12 cellular contexts compared by ENCODE assay signal in the genomic region with DNA sequence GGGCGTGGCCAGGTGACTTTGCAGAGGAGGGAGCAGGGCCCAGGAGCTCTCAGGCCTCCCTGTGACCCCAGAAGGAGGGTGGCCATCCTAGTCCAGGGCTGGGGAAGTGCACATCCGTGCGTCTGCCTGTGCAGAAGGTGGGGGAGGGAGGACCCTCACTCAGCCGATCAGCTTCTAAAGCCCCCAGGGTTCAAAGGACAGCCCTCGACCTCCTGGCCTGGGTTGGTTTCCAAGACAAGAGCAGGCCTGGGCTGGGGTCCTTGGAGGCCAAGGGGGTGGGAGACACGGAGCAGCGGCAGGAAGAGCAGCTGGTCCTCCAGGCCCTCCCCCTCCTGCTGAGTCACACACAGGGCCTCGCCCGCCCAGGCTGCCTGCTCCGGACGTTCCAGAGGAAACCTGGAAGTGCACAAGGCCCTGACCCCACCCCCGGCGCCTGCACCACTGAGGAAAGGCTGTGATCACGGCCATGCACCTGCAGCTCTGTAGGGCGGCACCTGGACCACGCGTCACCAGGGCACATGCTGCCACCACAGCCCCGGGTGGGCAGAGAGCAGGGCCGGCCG.
A peak's percentile ranks its signal among the peaks of the same experiment; 100 is the strongest.
DNase-seq lines count a peak whose midpoint lies in the region; ATAC-seq, FAIRE-seq and TF ChIP-seq lines count a peak whose summit lies in the region.
"Had no signal": no experiment of that assay in that cellular context is flagged by ENCODE, and none has a peak within 500 bp of the region (broad histone marks: within the 10 kb centered on the region; RNA-seq: fewer than 3 reads in every experiment).

No MANE protein-coding gene starts in this region.

- no peak overlapping the region for H3K56ac ChIP-seq in mesendoderm (ENCODE audit: low read length)

- H3K23ac ChIP-seq in mesendoderm (ENCODE audit: low read length) = no peak overlapping the region

- H3K79me2 ChIP-seq in PC-3 (ENCODE audit: low read length) (no peaks in the 10 kb centered on the region), mesendoderm (ENCODE audit: control insufficient read depth, insufficient read depth, low read length) (no peaks in the 10 kb centered on the region)

- H2BK5ac ChIP-seq in mesendoderm (ENCODE audit: low read length) = no peak overlapping the region

- CTCF ChIA-PET in PC-3 (lab: Charles Lee) = no interaction called here

- H3K4me2 ChIP-seq in BLaER1 treated with 17β-estradiol and CSF1 and Interleukin-3, amounts not matched to agents 10 nM and 100 nM = peak overlapping the region; percentile 25 to 72 (median 47); a peak in 20 of 22 replicates
- peak overlapping the region; percentile 33 for H3K4me2 ChIP-seq in PC-3 (ENCODE audit: low read length)
- no peak overlapping the region for H3K4me2 ChIP-seq in mesendoderm (ENCODE audit: low read length)

- POLR2A ChIA-PET in PC-3 (lab: Charles Lee; ENCODE audit: unreplicated experiment) = no interaction called here

- H4K8ac ChIP-seq in mesendoderm (ENCODE audit: low read depth, low read length) = no peak overlapping the region

- H3K27me3 ChIP-seq in BLaER1 treated with 17β-estradiol and CSF1 and Interleukin-3, amounts not matched to agents 10 nM and 100 nM = no peaks in the 10 kb centered on the region
- H3K27me3 ChIP-seq in PC-3 (ENCODE audit: low read length) (no peaks in the 10 kb centered on the region), mesendoderm (ENCODE audit: insufficient read depth, low read length, poor library complexity) (no peaks in the 10 kb centered on the region)
- H3K27me3 ChIP-seq: Peyer's patch had no signal

- no peaks in the 10 kb centered on the region for H3K36me3 ChIP-seq in BLaER1 treated with 17β-estradiol and CSF1 and Interleukin-3, amounts not matched to agents 10 nM and 100 nM
- H3K36me3 ChIP-seq in PC-3 (ENCODE audit: low read depth, low read length) (no peaks in the 10 kb centered on the region), mesendoderm (ENCODE audit: control insufficient read depth, insufficient read depth, low read length) (no peaks in the 10 kb centered on the region)
- H3K36me3 ChIP-seq: Peyer's patch had no signal

- FAIRE-seq in frontal cortex (lab: Jason Lieb, UNC) = no peak

- no TSS peak for BruUV-seq in PC-3 (replicated peaks; lab: Mats Ljungman, UMichigan)

- H4K20me1 ChIP-seq in BLaER1 treated with 17β-estradiol and CSF1 and Interleukin-3, amounts not matched to agents 10 nM and 100 nM = no peaks in the 10 kb centered on the region; a peak in 1 of 22 replicates
- no peaks in the 10 kb centered on the region for H4K20me1 ChIP-seq in PC-3 (ENCODE audit: low read length)

- no peak overlapping the region for H3K18ac ChIP-seq in mesendoderm (ENCODE audit: low read length)

- intact Hi-C loops in PC-3 (cut with micrococcal nuclease) = no loop called here

- DNase-seq in PC-3 (peak; percentile 69), epithelial cell of prostate (ENCODE audit: low read depth, low spot score) (no peak), mesendoderm (peak; percentile 29), frontal cortex (ENCODE audit: low spot score in 2 of 2) (no peak), OCI-M1 (lab: John Stamatoyannopoulos, UW) (no peak), cerebellar nuclear complex (lab: John Stamatoyannopoulos, UW) (no peak)
- no peak for DNase-seq in stimulated activated CD4-positive, alpha-beta T cell treated with anti-CD3 and anti-CD28 coated beads, Interleukin-4, amount 100 ng/mL, for 1 hour
- DNase-seq: CD4-positive, CD25-positive, alpha-beta regulatory T cell; NCI-H1048; stimulated activated naive CD8-positive, alpha-beta T cell treated with anti-CD3 and anti-CD28 coated beads, Interleukin-15, Interleukin-2, amounts not matched to agents 100 U/mL and 50 U/mL, for 24 hours had no signal

- no peak overlapping the region for H3K4me3 ChIP-seq in BLaER1 treated with 17β-estradiol and CSF1 and Interleukin-3, amounts not matched to agents 10 nM and 100 nM
- H3K4me3 ChIP-seq in PC-3 (ENCODE audit: low read length) = no peak overlapping the region
- no peak overlapping the region for H3K4me3 ChIP-seq in mesendoderm (ENCODE audit: low read length)
- H3K4me3 ChIP-seq: Peyer's patch had no signal

- H2BK15ac ChIP-seq in mesendoderm (replicated peaks; ENCODE audit: low read depth) = no peak overlapping the region

- no peak overlapping the region for H2BK120ac ChIP-seq in mesendoderm (ENCODE audit: low read depth, low read length)

- no peak overlapping the region for H2AK5ac ChIP-seq in mesendoderm (ENCODE audit: low read length)

- H3K9ac ChIP-seq in BLaER1 treated with 17β-estradiol and CSF1 and Interleukin-3, amounts not matched to agents 10 nM and 100 nM = peak overlapping the region in 3 of 11 experiments; percentile 10 to 34 (median 24); a peak in 2 of 22 replicates
- H3K9ac ChIP-seq in PC-3 (ENCODE audit: low read length) = peak overlapping the region; percentile 46; the same call in 1 of the 2 replicates
- H3K9ac ChIP-seq in mesendoderm (ENCODE audit: low read length) = no peak overlapping the region

- H2AFZ ChIP-seq in PC-3 (ENCODE audit: low read length) = peak overlapping the region; percentile 50; the same call in 1 of the 2 replicates

- H3K27ac ChIP-seq in BLaER1 treated with 17β-estradiol and CSF1 and Interleukin-3, amounts not matched to agents 10 nM and 100 nM = peak overlapping the region in 6 of 11 experiments; percentile 25 to 54 (median 44); a peak in 10 of 22 replicates
- H3K27ac ChIP-seq in PC-3 (ENCODE audit: low read length) (peak overlapping the region; percentile 33; the same call in 1 of the 2 replicates), epithelial cell of prostate (peak overlapping the region; percentile 10), mesendoderm (ENCODE audit: low read depth, low read length) (no peak overlapping the region)
- H3K27ac ChIP-seq: Peyer's patch had no signal

- ATAC-seq in PC-3 = peak; percentile 98
- ATAC-seq: stimulated activated naive CD8-positive, alpha-beta T cell treated with anti-CD3 and anti-CD28 coated beads, Interleukin-15, Interleukin-2, amounts not matched to agents 100 U/mL and 50 U/mL, for 24 hours had no signal

- no peak overlapping the region for H3K4ac ChIP-seq in mesendoderm (ENCODE audit: low read depth, low read length)

- no CpG with 5 or more reads among the region's 20 CpGs for WGBS in mesendoderm (ENCODE audit: extremely low coverage, insufficient coverage, low lambda C conversion rate)

- no peaks in the 10 kb centered on the region for H3K9me2 ChIP-seq in PC-3 (replicated peaks; ENCODE audit: low read length)

- TF ChIP-seq CTCF in PC-3 (conservative IDR thresholded peaks at IDR 0.05; ENCODE audit: low read depth, low read length) = no peak

- H3F3A ChIP-seq in PC-3 (ENCODE audit: low read length, unreplicated experiment) = no peaks in the 10 kb centered on the region

- H3K4me1 ChIP-seq in BLaER1 treated with 17β-estradiol and CSF1 and Interleukin-3, amounts not matched to agents 10 nM and 100 nM = peaks cover 9 to 19% (median 13%) of the 10 kb centered on the region in 10 experiments; a peak in 18 of 20 replicates
- peaks cover 12% of the 10 kb centered on the region for H3K4me1 ChIP-seq in PC-3 (ENCODE audit: insufficient read depth, low read length)
- H3K4me1 ChIP-seq in mesendoderm (ENCODE audit: control insufficient read depth, low read depth, low read length) = no peaks in the 10 kb centered on the region
- H3K4me1 ChIP-seq: Peyer's patch had no signal

- peaks cover 16 to 23% (median 20%) of the 10 kb centered on the region in 11 experiments for H3K9me3 ChIP-seq in BLaER1 treated with 17β-estradiol and CSF1 and Interleukin-3, amounts not matched to agents 10 nM and 100 nM (replicated peaks in 1 of 11)
- H3K9me3 ChIP-seq in PC-3 (ENCODE audit: low read length) = no peaks in the 10 kb centered on the region

- no peaks in the 10 kb centered on the region for H3K79me1 ChIP-seq in mesendoderm (ENCODE audit: low read length)

- H4K5ac ChIP-seq in mesendoderm (ENCODE audit: low read length) = no peak overlapping the region

Comparison
In these comparisons a context has a peak if more than half of its experiments do, and no peak if none do; other contexts are left out.
1. DNase-seq: peak in PC-3 (single experiment) and mesendoderm (single experiment); none in epithelial cell of prostate (single experiment), frontal cortex (0 of 2), OCI-M1 (single experiment), stimulated activated CD4-positive, alpha-beta T cell treated with anti-CD3 and anti-CD28 coated beads, Interleukin-4, amount 100 ng/mL, for 1 hour (single experiment) and cerebellar nuclear complex (0 of 2).